In genomic region chr14:66635435-66635834, GRCh38 we compare ENCODE assay signal across 21 cellular contexts.
A peak's percentile ranks its signal among the peaks of the same experiment; 100 is the strongest.
DNase-seq lines count a peak whose midpoint lies in the region; ATAC-seq, FAIRE-seq and TF ChIP-seq lines count a peak whose summit lies in the region.
"Had no signal": no experiment of that assay in that cellular context is flagged by ENCODE, and none has a peak within 500 bp of the region (broad histone marks: within the 10 kb centered on the region; RNA-seq: fewer than 3 reads in every experiment).

No MANE protein-coding gene starts in this region.

- no peaks in the 10 kb centered on the region for H3K9me3 Mint-ChIP-seq in mesothelial cell of epicardium
- H3K9me3 Mint-ChIP-seq in activated naive CD4-positive, alpha-beta T cell treated with anti-CD3 and anti-CD28 coated beads, Interleukin-2, amount 10 ng/mL, durations not matched to agents 7 days and 5 days: no peaks in the 10 kb centered on the region
- H3K9me3 Mint-ChIP-seq in stimulated activated memory B cell treated with anti-CD40 and anti-IgM and Interleukin-4, amounts not matched to agents 10 μg/mL and 1 μg/mL and 100 μg/mL, for 72 hours: no peaks in the 10 kb centered on the region
- H3K9me3 Mint-ChIP-seq: CD4-positive, CD25-positive, alpha-beta regulatory T cell; HFFc6 had no signal

- peaks cover 2% of the 10 kb centered on the region for H3K79me2 ChIP-seq in endothelial cell of umbilical vein (ENCODE audit: control insufficient read depth, insufficient read depth, low read length)

- no peak for TF ChIP-seq POLR2A in endothelial cell of umbilical vein (IDR thresholded peaks at IDR 0.05; ENCODE audit: low read depth, low read length)

- H3K9ac ChIP-seq in endothelial cell of umbilical vein (replicated peaks; ENCODE audit: extremely low read depth, insufficient read depth, low read length): no peak overlapping the region

- no peaks in the 10 kb centered on the region for H3K36me3 Mint-ChIP-seq in mesothelial cell of epicardium
- H3K36me3 Mint-ChIP-seq in activated naive CD4-positive, alpha-beta T cell treated with anti-CD3 and anti-CD28 coated beads, Interleukin-2, amount 10 ng/mL, durations not matched to agents 7 days and 5 days: no peaks in the 10 kb centered on the region
- H3K36me3 Mint-ChIP-seq in stimulated activated memory B cell treated with anti-CD40 and anti-IgM and Interleukin-4, amounts not matched to agents 10 μg/mL and 1 μg/mL and 100 μg/mL, for 72 hours: peaks cover 6% of the 10 kb centered on the region

- BruUV-seq in endothelial cell of umbilical vein (replicated peaks; lab: Mats Ljungman, UMichigan): no TSS peak

- dilution Hi-C loops in endothelial cell of umbilical vein (cut with MboI; ENCODE audit: extremely low pct_ligation_motif_present, low sequenced_read_pairs): no loop called here

- no peaks in the 10 kb centered on the region for H3K9me3 ChIP-seq in endothelial cell of umbilical vein (replicated peaks; ENCODE audit: control insufficient read depth, insufficient read depth, low read length)
- H3K9me3 ChIP-seq: BE2C had no signal

- H3K27me3 Mint-ChIP-seq in mesothelial cell of epicardium (ENCODE audit: low read depth): no peaks in the 10 kb centered on the region
- no peaks in the 10 kb centered on the region for H3K27me3 Mint-ChIP-seq in activated naive CD4-positive, alpha-beta T cell treated with anti-CD3 and anti-CD28 coated beads, Interleukin-2, amount 10 ng/mL, durations not matched to agents 7 days and 5 days
- no peaks in the 10 kb centered on the region for H3K27me3 Mint-ChIP-seq in stimulated activated memory B cell treated with anti-CD40 and anti-IgM and Interleukin-4, amounts not matched to agents 10 μg/mL and 1 μg/mL and 100 μg/mL, for 72 hours
- H3K27me3 Mint-ChIP-seq: CD4-positive, CD25-positive, alpha-beta regulatory T cell; CD8-positive, alpha-beta memory T cell had no signal

- CTCF ChIA-PET in endothelial cell of umbilical vein (lab: Charles Lee): interaction anchor here (1.1 to 1.4 kb wide), 3 partner anchors 11 to 26 kb away, joined by 6 to 8 read pairs (median 6); no protein-coding TSS in a partner anchor
- CTCF ChIA-PET in activated naive CD4-positive, alpha-beta T cell treated with anti-CD3 and anti-CD28 coated beads, Interleukin-2, amount 10 ng/mL, durations not matched to agents 7 days and 5 days (lab: Charles Lee): no interaction called here

- ATAC-seq in stimulated activated memory B cell treated with anti-CD40 and anti-IgM and Interleukin-4, amounts not matched to agents 10 μg/mL and 1 μg/mL and 100 μg/mL, for 72 hours: no peak
- ATAC-seq: HCT116 had no signal

- intact Hi-C loops in endothelial cell of umbilical vein (cut with micrococcal nuclease): no loop called here

- H3K4me2 ChIP-seq in endothelial cell of umbilical vein (ENCODE audit: insufficient read depth, low read length): peak overlapping the region; percentile 62

- no peak for TF ChIP-seq CTCF in D721Med (IDR thresholded peaks at IDR 0.05; ENCODE audit: insufficient read depth, missing control alignments)
- no peak for TF ChIP-seq CTCF in endothelial cell of umbilical vein (IDR thresholded peaks at IDR 0.05; ENCODE audit: extremely low read depth in 1 of 2, insufficient read depth in 1 of 2, low read depth in 1 of 2, low read length in 2 of 2)
- TF ChIP-seq CTCF in mesothelial cell of epicardium (IDR thresholded peaks at IDR 0.05; ENCODE audit: unreplicated experiment): no peak

- no peaks in the 10 kb centered on the region for H4K20me1 ChIP-seq in endothelial cell of umbilical vein (replicated peaks; ENCODE audit: control insufficient read depth, extremely low read depth, insufficient read depth, low read length)

- no peak for DNase-seq in D721Med (ENCODE audit: insufficient read length, low spot score)
- DNase-seq in NCI-H226: peak; percentile 32
- DNase-seq in endothelial cell of umbilical vein (ENCODE audit: low read depth, low spot score): no peak
- DNase-seq in mesothelial cell of epicardium (ENCODE audit: low spot score in 2 of 2, unreplicated experiment in 2 of 2): no peak
- no peak for DNase-seq in activated naive CD4-positive, alpha-beta T cell treated with anti-CD3 and anti-CD28 coated beads, Interleukin-2, amount 10 ng/mL, durations not matched to agents 7 days and 5 days
- no peak for DNase-seq in inferior parietal cortex (ENCODE audit: extremely low spot score)
- DNase-seq: BE2C; C1 segment of cervical spinal cord; CD4-positive, CD25-positive, alpha-beta regulatory T cell; CD8-positive, alpha-beta memory T cell; COR-L47; DMS153; DMS79; GDM1; GOT3; H7 had no signal

- no peak overlapping the region for H2AFZ ChIP-seq in endothelial cell of umbilical vein (ENCODE audit: low read depth, low read length)

- no peak overlapping the region for H3K4me3 Mint-ChIP-seq in mesothelial cell of epicardium
- H3K4me3 Mint-ChIP-seq in activated naive CD4-positive, alpha-beta T cell treated with anti-CD3 and anti-CD28 coated beads, Interleukin-2, amount 10 ng/mL, durations not matched to agents 7 days and 5 days: no peak overlapping the region
- no peak overlapping the region for H3K4me3 Mint-ChIP-seq in stimulated activated memory B cell treated with anti-CD40 and anti-IgM and Interleukin-4, amounts not matched to agents 10 μg/mL and 1 μg/mL and 100 μg/mL, for 72 hours
- H3K4me3 Mint-ChIP-seq: CD4-positive, CD25-positive, alpha-beta regulatory T cell; CD8-positive, alpha-beta memory T cell; HFFc6 had no signal

- H3K9me1 ChIP-seq in endothelial cell of umbilical vein (replicated peaks; ENCODE audit: control insufficient read depth, extremely low read depth, insufficient read depth, low read length): no peaks in the 10 kb centered on the region

- H3K36me3 ChIP-seq in endothelial cell of umbilical vein (ENCODE audit: control insufficient read depth in 2 of 2, extremely low read depth in 1 of 2, insufficient read depth in 2 of 2, low read length in 2 of 2): no peaks in the 10 kb centered on the region
- H3K36me3 ChIP-seq: BE2C had no signal

- no peak overlapping the region for H3K4me3 ChIP-seq in endothelial cell of umbilical vein (replicated peaks in 1 of 3; ENCODE audit: insufficient read depth in 1 of 3, low read depth in 1 of 3, low read length in 3 of 3)

- FAIRE-seq in D721Med (lab: Jason Lieb, UNC) (peak; percentile 66), endothelial cell of umbilical vein (lab: Jason Lieb, UNC) (no peak)
- FAIRE-seq: A204.1, GM18507 had no signal

- H3K4me1 ChIP-seq in endothelial cell of umbilical vein (ENCODE audit: control insufficient read depth, extremely low read depth, insufficient read depth, low read length): peaks cover 17% of the 10 kb centered on the region
- H3K4me1 ChIP-seq: BE2C had no signal

- POLR2A ChIA-PET in endothelial cell of umbilical vein (lab: Charles Lee): no interaction called here

- H3K27me3 ChIP-seq in endothelial cell of umbilical vein (ENCODE audit: control insufficient read depth in 2 of 2, insufficient read depth in 2 of 2, low read length in 2 of 2): no peaks in the 10 kb centered on the region
- H3K27me3 ChIP-seq: BE2C had no signal

- H3K27ac ChIP-seq in endothelial cell of umbilical vein (ENCODE audit: insufficient read depth, low read depth, low read length): peak overlapping the region; percentile 30

- peak overlapping the region; percentile 84 for H3K27ac Mint-ChIP-seq in mesothelial cell of epicardium
- H3K27ac Mint-ChIP-seq in activated naive CD4-positive, alpha-beta T cell treated with anti-CD3 and anti-CD28 coated beads, Interleukin-2, amount 10 ng/mL, durations not matched to agents 7 days and 5 days: no peak overlapping the region
- no peak overlapping the region for H3K27ac Mint-ChIP-seq in stimulated activated memory B cell treated with anti-CD40 and anti-IgM and Interleukin-4, amounts not matched to agents 10 μg/mL and 1 μg/mL and 100 μg/mL, for 72 hours
- H3K27ac Mint-ChIP-seq: CD4-positive, CD25-positive, alpha-beta regulatory T cell; HFFc6 had no signal

- H3K4me1 Mint-ChIP-seq in mesothelial cell of epicardium: peaks cover 7% of the 10 kb centered on the region
- no peaks in the 10 kb centered on the region for H3K4me1 Mint-ChIP-seq in activated naive CD4-positive, alpha-beta T cell treated with anti-CD3 and anti-CD28 coated beads, Interleukin-2, amount 10 ng/mL, durations not matched to agents 7 days and 5 days
- peaks cover 4% of the 10 kb centered on the region for H3K4me1 Mint-ChIP-seq in stimulated activated memory B cell treated with anti-CD40 and anti-IgM and Interleukin-4, amounts not matched to agents 10 μg/mL and 1 μg/mL and 100 μg/mL, for 72 hours

TF ChIP-seq in endothelial cell of umbilical vein, 7 proteins besides CTCF, POLR2A, EP300 and RAD21:
- TF ChIP-seq JUN (IDR thresholded peaks at IDR 0.05; ENCODE audit: borderline replicate concordance, insufficient read depth, insufficient read length, low read depth): no peak
- TF ChIP-seq MYC (IDR thresholded peaks at IDR 0.05; ENCODE audit: low read depth, low read length): no peak
- no peak for TF ChIP-seq GATA2 (IDR thresholded peaks at IDR 0.05; ENCODE audit: insufficient read depth, insufficient read length, low read depth, low read length)
- no peak for TF ChIP-seq FOS (IDR thresholded peaks at IDR 0.05; ENCODE audit: borderline replicate concordance, insufficient read depth, low read length)
- no peak for TF ChIP-seq EZH2 (IDR thresholded peaks at IDR 0.05; ENCODE audit: borderline replicate concordance, low read depth, low read length, severe bottlenecking)
- no peak for TF ChIP-seq MAX (IDR thresholded peaks at IDR 0.05; ENCODE audit: insufficient read depth, insufficient read length)
TF ChIP-seq in endothelial cell of umbilical vein: peak in this region for 0.
